Comparison of ENCODE assay signal across 8 cellular contexts in genomic region chrX:153927936-153928760, GRCh38. TPM values are rescaled to one million over a fixed set of nuclear protein-coding genes. Genes with fewer than 3 reads are reported as not detected.
DNase-seq lines count a peak whose midpoint lies in the region; ATAC-seq and TF ChIP-seq lines count a peak whose summit lies in the region.

No MANE protein-coding gene starts in this region.

- TF ChIP-seq CTCF in C4-2B (conservative IDR thresholded peaks at IDR 0.05) (peak; percentile 29), coronary artery (IDR thresholded peaks at IDR 0.05) (no peak)

- peak overlapping the region; percentile 90 for H3K4me3 Mint-ChIP-seq in activated CD4-positive, alpha-beta T cell treated with anti-CD3 and anti-CD28 coated beads, Interleukin-2, amount 10 ng/mL, durations not matched to agents 7 days and 5 days

- H3K27ac ChIP-seq in C4-2B, result peak overlapping the region; percentile 92
- peak overlapping the region; percentile 78 to 91 for H3K27ac ChIP-seq in coronary artery

- peak overlapping the region; percentile 98 for H3K27ac Mint-ChIP-seq in activated CD4-positive, alpha-beta T cell treated with anti-CD3 and anti-CD28 coated beads, Interleukin-2, amount 10 ng/mL, durations not matched to agents 7 days and 5 days

- CTCF ChIA-PET in activated CD4-positive, alpha-beta T cell treated with anti-CD3 and anti-CD28 coated beads, Interleukin-2, amount 10 ng/mL, durations not matched to agents 7 days and 5 days (lab: Charles Lee), result interaction anchor here (0.6 to 16.0 kb wide), 7 partner anchors 9 to 547 kb away, joined by 3 to 205 read pairs (median 3); partner anchors contain the start of gene RENBP

- no peaks in the 10 kb centered on the region for H3K27me3 Mint-ChIP-seq in activated CD4-positive, alpha-beta T cell treated with anti-CD3 and anti-CD28 coated beads, Interleukin-2, amount 10 ng/mL, durations not matched to agents 7 days and 5 days

- POLR2A ChIA-PET in activated CD4-positive, alpha-beta T cell treated with anti-CD3 and anti-CD28 coated beads, Interleukin-2, amount 10 ng/mL, durations not matched to agents 7 days and 5 days (lab: Charles Lee), result no interaction called here

- DNase-seq in NCI-H526 treated with DMSO at 0.1 percent for 48 hours (lab: John Stamatoyannopoulos, UW) (peak; percentile 94), coronary artery (ENCODE audit: low spot score) (peak; percentile 98), left kidney (ENCODE audit: low read depth, low spot score) (peak; percentile 98)
- DNase-seq in activated CD4-positive, alpha-beta T cell treated with anti-CD3 and anti-CD28 coated beads, Interleukin-2, amount 10 ng/mL, durations not matched to agents 7 days and 5 days, result peak; percentile 93
- peak; percentile 93 for DNase-seq in stimulated activated CD4-positive, alpha-beta T cell treated with anti-CD3 and anti-CD28 coated beads, Interleukin-1b, Interleukin-23, amount 100 ng/mL, for 48 hours

- H3K4me3 ChIP-seq in coronary artery, result peak overlapping the region; percentile 73

- peaks cover 27% of the 10 kb centered on the region for H3K4me1 Mint-ChIP-seq in activated CD4-positive, alpha-beta T cell treated with anti-CD3 and anti-CD28 coated beads, Interleukin-2, amount 10 ng/mL, durations not matched to agents 7 days and 5 days

- H3K36me3 Mint-ChIP-seq in activated CD4-positive, alpha-beta T cell treated with anti-CD3 and anti-CD28 coated beads, Interleukin-2, amount 10 ng/mL, durations not matched to agents 7 days and 5 days (ENCODE audit: low read depth), result peaks cover 36% of the 10 kb centered on the region

- ATAC-seq in GM19351 (IDR thresholded peaks at IDR 0.05; ENCODE audit: unreplicated experiment) (peak; percentile 61), HG03520 (IDR thresholded peaks at IDR 0.05; ENCODE audit: unreplicated experiment) (peak; percentile 82)

- no peaks in the 10 kb centered on the region for H3K9me3 Mint-ChIP-seq in activated CD4-positive, alpha-beta T cell treated with anti-CD3 and anti-CD28 coated beads, Interleukin-2, amount 10 ng/mL, durations not matched to agents 7 days and 5 days

RNA-seq across cellular contexts. Expression of gene ARHGAP4, which starts 2.1 kb away (rescaled TPM):
- total RNA-seq in activated CD4-positive, alpha-beta T cell treated with anti-CD3 and anti-CD28 coated beads, Interleukin-2, amount 10 ng/mL, durations not matched to agents 7 days and 5 days, result 100 to 1,000 TPM; 303 to 334 TPM

RNA-seq across cellular contexts. Expression of gene NAA10, which starts 6.7 kb away (rescaled TPM):
- 10 to 100 TPM; 72.9 to 83.2 TPM for total RNA-seq in activated CD4-positive, alpha-beta T cell treated with anti-CD3 and anti-CD28 coated beads, Interleukin-2, amount 10 ng/mL, durations not matched to agents 7 days and 5 days

RNA-seq across cellular contexts. Expression of gene RENBP, which starts 16.3 kb away (rescaled TPM):
- 10 to 100 TPM; 14.2 to 16.5 TPM for total RNA-seq in activated CD4-positive, alpha-beta T cell treated with anti-CD3 and anti-CD28 coated beads, Interleukin-2, amount 10 ng/mL, durations not matched to agents 7 days and 5 days

RNA-seq across cellular contexts. Expression of gene AVPR2, which starts 23.7 kb away (rescaled TPM):
- not detected for total RNA-seq in activated CD4-positive, alpha-beta T cell treated with anti-CD3 and anti-CD28 coated beads, Interleukin-2, amount 10 ng/mL, durations not matched to agents 7 days and 5 days

RNA-seq across cellular contexts. Expression of gene L1CAM, which starts 42.2 kb away (rescaled TPM):
- 1 to 10 TPM; 1.9 to 2.1 TPM for total RNA-seq in activated CD4-positive, alpha-beta T cell treated with anti-CD3 and anti-CD28 coated beads, Interleukin-2, amount 10 ng/mL, durations not matched to agents 7 days and 5 days

Comparison
In these comparisons a context has a peak if more than half of its experiments do, and no peak if none do; other contexts are left out.
1. Peak in every context shown above with its lines: DNase-seq, ATAC-seq, H3K4me3 ChIP-seq and H3K27ac ChIP-seq.